Comparison of ENCODE assay signal across 8 cellular contexts in genomic region chr17:48892940-48893645, GRCh38. TPM values are rescaled to one million over a fixed set of nuclear protein-coding genes. Genes with fewer than 3 reads are reported as not detected.
DNase-seq lines count a peak whose midpoint lies in the region; ATAC-seq, FAIRE-seq and TF ChIP-seq lines count a peak whose summit lies in the region.

No MANE protein-coding gene starts in this region.

- DNase-seq in HAP-1 (ENCODE audit: low spot score in 2 of 2), result no peak
- DNase-seq in adipocyte (ENCODE audit: low read depth), result peak; percentile 53
- no peak for DNase-seq in HepG2 (ENCODE audit: low spot score)
- DNase-seq in transverse colon, result no peak
- no peak for DNase-seq in NCI-H128 (lab: John Stamatoyannopoulos, UW; ENCODE audit: unreplicated experiment)
- DNase-seq in GM13976 (ENCODE audit: low spot score), result no peak

- no peak for TF ChIP-seq EP300 in HepG2 (IDR thresholded peaks at IDR 0.05; ENCODE audit: low read depth in 2 of 2, low read length in 2 of 2)
- no peak for TF ChIP-seq EP300 in HepG2 (CRISPR knock-in tag; IDR thresholded peaks at IDR 0.05; ENCODE audit: borderline replicate concordance)
- TF ChIP-seq EP300 in transverse colon (IDR thresholded peaks at IDR 0.05; ENCODE audit: low read depth), result no peak

- TSS peak; percentile 73 for BruUV-seq in HepG2 (replicated peaks; lab: Mats Ljungman, UMichigan)

- WGBS in HepG2 (ENCODE audit: low lambda C conversion rate), result 2% methylated on average over 24 of the region's 24 CpGs
- WGBS in transverse colon (ENCODE audit: low coverage in 1 of 2), 2 donors, result 1 to 2% methylated on average over 10 to 24 of the region's 24 CpGs

- intact Hi-C loops in HepG2 (cut with micrococcal nuclease; ENCODE audit: unreplicated experiment), result loop anchor here (1.0 to 2.0 kb wide), 4 partner anchors 10 to 300 kb away; partner anchors contain the start of gene UBE2Z
- intact Hi-C loops in transverse colon (cut with DNase I; ENCODE audit: low total_unique reads), result no loop called here

- H3K79me2 ChIP-seq in ACC112 (ENCODE audit: control insufficient read depth, insufficient read depth, low read length, unreplicated experiment), result peaks cover 22% of the 10 kb centered on the region
- H3K79me2 ChIP-seq in HepG2 (ENCODE audit: insufficient read depth, low read length), result peaks cover 22% of the 10 kb centered on the region

- ATAC-seq in HepG2, result peak; percentile 12
- no peak for ATAC-seq in HG03378 (IDR thresholded peaks at IDR 0.05; ENCODE audit: unreplicated experiment)

- no peaks in the 10 kb centered on the region; the same call in 1 of the 2 replicates for H4K20me1 ChIP-seq in HepG2 (ENCODE audit: insufficient read depth, low read length)

- CTCF ChIA-PET in HepG2 (lab: Yijun Ruan, JAX; ENCODE audit: low intra/inter-chr PET ratio, low total read pairs), result no interaction called here

- H3K27ac ChIP-seq in ACC112 (ENCODE audit: low read depth, low read length) (peak overlapping the region; percentile 28; the same call in 1 of the 2 replicates), HepG2 (ENCODE audit: extremely low read length, insufficient read depth, low read length) (peak overlapping the region; percentile 84), transverse colon (peak overlapping the region; percentile 84 to 92 (median 90))

- peak overlapping the region; percentile 89 for H3K4me2 ChIP-seq in HepG2 (ENCODE audit: low read depth, low read length)

- H3K9ac ChIP-seq in adipocyte (ENCODE audit: low read length) (peak overlapping the region; percentile 85), HepG2 (ENCODE audit: insufficient read depth, low read depth, low read length) (peak overlapping the region; percentile 93)

- peak; percentile 69 for TF ChIP-seq RAD21 in HepG2 (CRISPR knock-in tag; IDR thresholded peaks at IDR 0.05)

- H3K4me1 ChIP-seq in ACC112 (ENCODE audit: control insufficient read depth, insufficient read depth, low read length, unreplicated experiment), result peaks cover 12% of the 10 kb centered on the region
- no peaks in the 10 kb centered on the region for H3K4me1 ChIP-seq in HAP-1
- peaks cover 21% of the 10 kb centered on the region for H3K4me1 ChIP-seq in adipocyte (ENCODE audit: control insufficient read depth, insufficient read depth, low read length)
- H3K4me1 ChIP-seq in HepG2 (ENCODE audit: insufficient read depth, low read length), result peaks cover 52% of the 10 kb centered on the region
- peaks cover 8 to 33% (median 24%) of the 10 kb centered on the region in 4 donors for H3K4me1 ChIP-seq in transverse colon

- POLR2A ChIA-PET in HepG2 (lab: Yijun Ruan, JAX), result interaction anchor here (0.7 to 4.9 kb wide), 37 partner anchors 8 to 952 kb away, joined by 3 to 194 read pairs (median 5); partner anchors contain the start of genes CALCOCO2, IGF2BP1, NFE2L1 and PHB1

- no peak for FAIRE-seq in HepG2 (lab: Jason Lieb, UNC)

- H3K36me3 ChIP-seq in ACC112 (ENCODE audit: insufficient read depth, low read length) (peaks cover 9% of the 10 kb centered on the region; the same call in 1 of the 2 replicates), HAP-1 (replicated peaks) (peaks cover 25% of the 10 kb centered on the region), adipocyte (ENCODE audit: control insufficient read depth, insufficient read depth, low read length, severe bottlenecking) (peaks cover 20% of the 10 kb centered on the region), HepG2 (replicated peaks in 1 of 2; ENCODE audit: control insufficient read depth in 1 of 2, insufficient read depth in 2 of 2, low read length in 2 of 2) (peaks cover 5 to 14% of the 10 kb centered on the region in 2 experiments), transverse colon (peaks cover 0 to 14% (median 0%) of the 10 kb centered on the region in 4 donors)

- TF ChIP-seq POLR2A in HepG2 (IDR thresholded peaks at IDR 0.05; ENCODE audit: insufficient read depth in 1 of 2, low read depth in 2 of 2, low read length in 2 of 2), result peak in 1 of 2 experiments; percentile 0; a peak in 1 of 4 replicates
- no peak for TF ChIP-seq POLR2A in transverse colon (IDR thresholded peaks at IDR 0.05)

- H2AFZ ChIP-seq in ACC112 (ENCODE audit: low read length, unreplicated experiment) (peak overlapping the region; percentile 61), HepG2 (ENCODE audit: low read length) (peak overlapping the region; percentile 34)

- H3K4me3 ChIP-seq in ACC112 (ENCODE audit: low read depth, low read length) (peak overlapping the region; percentile 88), HAP-1 (peak overlapping the region; percentile 65), adipocyte (ENCODE audit: low read length) (peak overlapping the region; percentile 91), HepG2 (replicated peaks in 1 of 3; ENCODE audit: insufficient read depth in 1 of 3, low read depth in 2 of 3, low read length in 3 of 3) (peak overlapping the region; percentile 76 to 97 (median 81)), transverse colon (peak overlapping the region; percentile 59 to 78 (median 74))

- H3K27me3 ChIP-seq in ACC112 (ENCODE audit: insufficient read depth, low read length), result no peaks in the 10 kb centered on the region
- H3K27me3 ChIP-seq in HAP-1 (ENCODE audit: low read depth), result no peaks in the 10 kb centered on the region
- no peaks in the 10 kb centered on the region for H3K27me3 ChIP-seq in adipocyte (replicated peaks; ENCODE audit: control insufficient read depth, insufficient read depth, low read length)
- no peaks in the 10 kb centered on the region; a peak in 1 of 5 replicates for H3K27me3 ChIP-seq in HepG2 (ENCODE audit: control insufficient read depth in 1 of 2, insufficient read depth in 2 of 2, low read length in 2 of 2)
- H3K27me3 ChIP-seq in transverse colon, result no peaks in the 10 kb centered on the region

- H3K9me3 ChIP-seq in HAP-1 (no peaks in the 10 kb centered on the region), adipocyte (ENCODE audit: control insufficient read depth, low read length) (no peaks in the 10 kb centered on the region), HepG2 (ENCODE audit: low read length) (no peaks in the 10 kb centered on the region), transverse colon (no peaks in the 10 kb centered on the region)

- in situ Hi-C loops in HAP-1 (cut with MboI; ENCODE audit: low sequenced_read_pairs) (no loop called here), HepG2 (cut with HindIII; ENCODE audit: extremely low pct_ligation_motif_present, low pct_unique_long_range_greater_than_20kb) (no loop called here), transverse colon (cut with MboI; ENCODE audit: low pct_ligation_motif_present in 1 of 4, low pct_unique_long_range_greater_than_20kb in 1 of 4, low sequenced_read_pairs in 3 of 4) (no loop called here), GM13976 (cut with MboI; ENCODE audit: low sequenced_read_pairs, unreplicated experiment) (no loop called here)

- 0 out of 2 replicates have a peak, but pooled peaks have one; percentile 2 for TF ChIP-seq CTCF in HepG2 (CRISPR knock-in tag; IDR thresholded peaks at IDR 0.05)
- peak in 1 of 5 experiments; percentile 40 for TF ChIP-seq CTCF in transverse colon (IDR thresholded peaks at IDR 0.05)
- TF ChIP-seq CTCF in GM13976 (IDR thresholded peaks at IDR 0.05; ENCODE audit: borderline replicate concordance, control extremely low read depth, extremely low read depth, insufficient read depth, missing control alignments), result no peak

RNA-seq across cellular contexts. Expression of gene ATP5MC1, which starts 0.5 kb away (rescaled TPM):
- total RNA-seq in HepG2 (2016; rRNA removed; fragmentation: Illumina TruSeq; extraction: Trizol) (206 and 210 TPM in 2 replicates), transverse colon (100 to 1,000 TPM in 3 of 4 donors, 10 to 100 TPM in 1; 94.7 to 214 (median 153) TPM)
- 62.6 and 97.0 TPM in 2 replicates for total RNA-seq in HepG2 (2016; cell fraction: cytosol; rRNA removed; fragmentation: Illumina TruSeq; extraction: Trizol; ENCODE audit: low read depth)
- 216 and 223 TPM in 2 replicates for total RNA-seq in HepG2 (2016; cell fraction: insoluble cytoplasmic fraction; rRNA removed; fragmentation: Illumina TruSeq; extraction: Trizol)
- total RNA-seq in HepG2 (2016; cell fraction: membrane; rRNA removed; fragmentation: Illumina TruSeq; extraction: Trizol), result 52.5 and 70.5 TPM in 2 replicates
- 83.0 and 89.8 TPM in 2 replicates for total RNA-seq in HepG2 (2016; cell fraction: nucleus; rRNA removed; fragmentation: Illumina TruSeq; extraction: Trizol)
- 226 and 297 TPM in 2 replicates for polyA plus RNA-seq in HepG2 (2011; rRNA removed)
- 441 and 585 TPM in 2 replicates for polyA plus RNA-seq in HepG2 (2011; cell fraction: cytosol; rRNA removed)
- 85.2 and 126 TPM in 2 replicates for polyA plus RNA-seq in HepG2 (2011; cell fraction: nucleus; rRNA removed)
- 78.7 and 166 TPM in 2 replicates for polyA plus RNA-seq in HepG2 (2012)
- polyA plus RNA-seq in HepG2 (2016; cell fraction: cytosol; fragmentation: Illumina TruSeq; extraction: Trizol; ENCODE audit: low read depth), result 101 and 126 TPM in 2 replicates
- polyA plus RNA-seq in HepG2 (2016; cell fraction: insoluble cytoplasmic fraction; fragmentation: Illumina TruSeq; extraction: Trizol; ENCODE audit: low read depth), result 326 and 350 TPM in 2 replicates
- 65.9 and 83.1 TPM in 2 replicates for polyA plus RNA-seq in HepG2 (2016; cell fraction: membrane; fragmentation: Illumina TruSeq; extraction: Trizol; ENCODE audit: low read depth)
- polyA plus RNA-seq in HepG2 (2016; cell fraction: nucleus; fragmentation: Illumina TruSeq; extraction: Trizol; ENCODE audit: insufficient read depth, low read depth), result 180 and 183 TPM in 2 replicates
- polyA minus RNA-seq in HepG2 (2011; rRNA and poly(A)+ RNA removed; ENCODE audit: low replicate concordance), result 197 and 524 TPM in 2 replicates
- 36.3 and 46.5 TPM in 2 replicates for polyA minus RNA-seq in HepG2 (2011; cell fraction: cytosol; rRNA and poly(A)+ RNA removed)
- polyA minus RNA-seq in HepG2 (2011; cell fraction: nucleus; rRNA and poly(A)+ RNA removed), result 22.3 and 29.0 TPM in 2 replicates

RNA-seq across cellular contexts. Expression of gene UBE2Z, which starts 15.1 kb away (rescaled TPM):
- total RNA-seq in HepG2 (2016; rRNA removed; fragmentation: Illumina TruSeq; extraction: Trizol) (63.2 and 72.7 TPM in 2 replicates), transverse colon (10 to 100 TPM; 33.2 to 70.8 (median 47.6) TPM)
- 6.5 and 8.6 TPM in 2 replicates for total RNA-seq in HepG2 (2016; cell fraction: cytosol; rRNA removed; fragmentation: Illumina TruSeq; extraction: Trizol; ENCODE audit: low read depth)
- total RNA-seq in HepG2 (2016; cell fraction: insoluble cytoplasmic fraction; rRNA removed; fragmentation: Illumina TruSeq; extraction: Trizol), result 64.4 and 70.7 TPM in 2 replicates
- 30.2 and 35.3 TPM in 2 replicates for total RNA-seq in HepG2 (2016; cell fraction: membrane; rRNA removed; fragmentation: Illumina TruSeq; extraction: Trizol)
- total RNA-seq in HepG2 (2016; cell fraction: nucleus; rRNA removed; fragmentation: Illumina TruSeq; extraction: Trizol), result 38.7 and 45.5 TPM in 2 replicates
- 114 and 122 TPM in 2 replicates for polyA plus RNA-seq in HepG2 (2011; rRNA removed)
- 89.4 and 105 TPM in 2 replicates for polyA plus RNA-seq in HepG2 (2011; cell fraction: cytosol; rRNA removed)
- polyA plus RNA-seq in HepG2 (2011; cell fraction: nucleus; rRNA removed), result 79.9 and 99.5 TPM in 2 replicates
- polyA plus RNA-seq in HepG2 (2012), result 66.2 and 67.5 TPM in 2 replicates
- polyA plus RNA-seq in HepG2 (2016; cell fraction: cytosol; fragmentation: Illumina TruSeq; extraction: Trizol; ENCODE audit: low read depth), result 5.4 and 5.9 TPM in 2 replicates
- polyA plus RNA-seq in HepG2 (2016; cell fraction: insoluble cytoplasmic fraction; fragmentation: Illumina TruSeq; extraction: Trizol; ENCODE audit: low read depth), result 90.7 and 94.9 TPM in 2 replicates
- 19.1 and 21.6 TPM in 2 replicates for polyA plus RNA-seq in HepG2 (2016; cell fraction: membrane; fragmentation: Illumina TruSeq; extraction: Trizol; ENCODE audit: low read depth)
- polyA plus RNA-seq in HepG2 (2016; cell fraction: nucleus; fragmentation: Illumina TruSeq; extraction: Trizol; ENCODE audit: insufficient read depth, low read depth), result 66.3 and 76.8 TPM in 2 replicates
- polyA minus RNA-seq in HepG2 (2011; rRNA and poly(A)+ RNA removed; ENCODE audit: low replicate concordance), result 157 and 173 TPM in 2 replicates
- polyA minus RNA-seq in HepG2 (2011; cell fraction: cytosol; rRNA and poly(A)+ RNA removed), result 69.7 and 82.5 TPM in 2 replicates
- polyA minus RNA-seq in HepG2 (2011; cell fraction: nucleus; rRNA and poly(A)+ RNA removed), result 97.2 and 106 TPM in 2 replicates

RNA-seq across cellular contexts. Expression of gene SNF8, which starts 51.5 kb away (rescaled TPM):
- total RNA-seq in HepG2 (2016; rRNA removed; fragmentation: Illumina TruSeq; extraction: Trizol) (152 and 153 TPM in 2 replicates), transverse colon (10 to 100 TPM; 44.1 to 67.7 (median 62.0) TPM)
- total RNA-seq in HepG2 (2016; cell fraction: cytosol; rRNA removed; fragmentation: Illumina TruSeq; extraction: Trizol; ENCODE audit: low read depth), result 379 and 415 TPM in 2 replicates
- 132 and 156 TPM in 2 replicates for total RNA-seq in HepG2 (2016; cell fraction: insoluble cytoplasmic fraction; rRNA removed; fragmentation: Illumina TruSeq; extraction: Trizol)
- 389 and 390 TPM in 2 replicates for total RNA-seq in HepG2 (2016; cell fraction: membrane; rRNA removed; fragmentation: Illumina TruSeq; extraction: Trizol)
- total RNA-seq in HepG2 (2016; cell fraction: nucleus; rRNA removed; fragmentation: Illumina TruSeq; extraction: Trizol), result 78.5 and 80.0 TPM in 2 replicates
- 98.6 and 114 TPM in 2 replicates for polyA plus RNA-seq in HepG2 (2011; rRNA removed)
- 124 and 143 TPM in 2 replicates for polyA plus RNA-seq in HepG2 (2011; cell fraction: cytosol; rRNA removed)
- polyA plus RNA-seq in HepG2 (2011; cell fraction: nucleus; rRNA removed), result 64.9 and 71.3 TPM in 2 replicates
- polyA plus RNA-seq in HepG2 (2012), result 70.9 and 75.1 TPM in 2 replicates
- 660 and 736 TPM in 2 replicates for polyA plus RNA-seq in HepG2 (2016; cell fraction: cytosol; fragmentation: Illumina TruSeq; extraction: Trizol; ENCODE audit: low read depth)
- polyA plus RNA-seq in HepG2 (2016; cell fraction: insoluble cytoplasmic fraction; fragmentation: Illumina TruSeq; extraction: Trizol; ENCODE audit: low read depth), result 201 and 220 TPM in 2 replicates
- 492 and 571 TPM in 2 replicates for polyA plus RNA-seq in HepG2 (2016; cell fraction: membrane; fragmentation: Illumina TruSeq; extraction: Trizol; ENCODE audit: low read depth)
- polyA plus RNA-seq in HepG2 (2016; cell fraction: nucleus; fragmentation: Illumina TruSeq; extraction: Trizol; ENCODE audit: insufficient read depth, low read depth), result 195 and 196 TPM in 2 replicates
- polyA minus RNA-seq in HepG2 (2011; rRNA and poly(A)+ RNA removed; ENCODE audit: low replicate concordance), result 77.3 and 128 TPM in 2 replicates
- 24.9 and 39.6 TPM in 2 replicates for polyA minus RNA-seq in HepG2 (2011; cell fraction: cytosol; rRNA and poly(A)+ RNA removed)
- polyA minus RNA-seq in HepG2 (2011; cell fraction: nucleus; rRNA and poly(A)+ RNA removed), result 26.7 and 37.0 TPM in 2 replicates

Comparison
In these comparisons a context has a peak if more than half of its experiments do, and no peak if none do; other contexts are left out.
1. H3K27ac ChIP-seq: peak in every context shown above with its lines; median percentile 90 in transverse colon; 84 in HepG2; 28 in ACC112.